11 cellular contexts compared by ENCODE assay signal in the genomic region with DNA sequence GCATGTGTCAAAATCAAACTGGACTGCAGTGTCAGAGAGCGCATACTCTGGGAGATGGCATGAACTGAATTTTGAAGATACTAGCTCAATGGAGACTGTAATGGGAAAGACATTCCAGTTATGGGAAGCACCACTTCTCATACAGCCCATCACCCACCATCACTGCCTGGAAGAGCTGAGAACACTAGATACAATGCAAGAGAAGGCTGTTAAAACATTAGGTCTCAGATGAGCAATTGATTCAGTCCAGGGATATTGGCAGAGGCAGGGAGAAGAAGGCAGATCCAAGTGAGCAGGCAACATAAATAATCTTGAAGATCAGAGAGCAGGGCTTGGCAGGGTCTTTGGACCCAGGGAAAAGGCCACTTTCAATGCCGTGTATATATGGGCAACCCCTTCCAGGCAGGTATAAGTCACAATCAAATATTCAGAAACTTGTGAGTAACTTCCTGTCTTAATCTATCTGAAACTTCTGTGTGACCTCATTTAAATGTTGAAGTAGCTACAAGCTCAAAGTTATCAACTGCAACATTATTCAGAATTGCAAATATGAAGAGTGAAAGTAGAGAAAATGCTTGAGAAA.
DNase-seq lines count a peak whose midpoint lies in the region; ATAC-seq, FAIRE-seq and TF ChIP-seq lines count a peak whose summit lies in the region.
"Had no signal": no experiment of that assay in that cellular context is flagged by ENCODE, and none has a peak within 500 bp of the region (broad histone marks: within the 10 kb centered on the region; RNA-seq: fewer than 3 reads in every experiment).

No MANE protein-coding gene starts in this region.

- H3K27ac ChIP-seq in OCI-LY7 (ENCODE audit: low read depth, low read length, poor library complexity, severe bottlenecking) (no peak overlapping the region), HepG2 (ENCODE audit: extremely low read length, insufficient read depth, low read length) (no peak overlapping the region)
- H3K27ac ChIP-seq: body of pancreas, VCaP had no signal

- H3K79me2 ChIP-seq in OCI-LY7 (ENCODE audit: insufficient read depth, low read depth, low read length) (no peaks in the 10 kb centered on the region), HepG2 (ENCODE audit: insufficient read depth, low read length) (no peaks in the 10 kb centered on the region)

- TF ChIP-seq EP300 in HepG2 (IDR thresholded peaks at IDR 0.05; ENCODE audit: low read depth in 2 of 2, low read length in 2 of 2), result no peak
- TF ChIP-seq EP300 in HepG2 (CRISPR knock-in tag; IDR thresholded peaks at IDR 0.05; ENCODE audit: borderline replicate concordance), result no peak

- no peak for TF ChIP-seq RAD21 in HepG2 (CRISPR knock-in tag; IDR thresholded peaks at IDR 0.05)

- no TSS peak for BruUV-seq in OCI-LY7 (replicated peaks; lab: Mats Ljungman, UMichigan)
- BruUV-seq in HepG2 (replicated peaks; lab: Mats Ljungman, UMichigan), result no TSS peak

- H2AFZ ChIP-seq in OCI-LY7 (ENCODE audit: low read length) (peak overlapping the region; percentile 0; the same call in 1 of the 2 replicates), HepG2 (ENCODE audit: low read length) (no peak overlapping the region)

- H3K4me2 ChIP-seq in OCI-LY7 (ENCODE audit: low read length) (peak overlapping the region; percentile 4; the same call in 1 of the 2 replicates), HepG2 (ENCODE audit: low read depth, low read length) (no peak overlapping the region)

- H3K4me3 ChIP-seq in OCI-LY7 (ENCODE audit: low read depth, low read length, poor library complexity, severe bottlenecking) (no peak overlapping the region), HepG2 (replicated peaks in 1 of 3; ENCODE audit: insufficient read depth in 1 of 3, low read depth in 2 of 3, low read length in 3 of 3) (no peak overlapping the region)
- H3K4me3 ChIP-seq: body of pancreas had no signal

- H3K27me3 ChIP-seq in HepG2 (ENCODE audit: control insufficient read depth in 1 of 2, insufficient read depth in 2 of 2, low read length in 2 of 2), result no peaks in the 10 kb centered on the region
- H3K27me3 ChIP-seq: body of pancreas had no signal

- no peak for FAIRE-seq in HepG2 (lab: Jason Lieb, UNC)

- ATAC-seq in GM18517 (IDR thresholded peaks at IDR 0.05; ENCODE audit: unreplicated experiment) (peak; percentile 34), GM21423 (IDR thresholded peaks at IDR 0.05; ENCODE audit: unreplicated experiment) (peak; percentile 60), GM19023 (IDR thresholded peaks at IDR 0.05; ENCODE audit: unreplicated experiment) (no peak), HepG2 (no peak)
- ATAC-seq: body of pancreas had no signal

- no peak for TF ChIP-seq CTCF in OCI-LY7 (conservative IDR thresholded peaks at IDR 0.05; ENCODE audit: low read length)
- no peak for TF ChIP-seq CTCF in HepG2 (CRISPR knock-in tag; IDR thresholded peaks at IDR 0.05)

- H3K9me2 ChIP-seq in OCI-LY7 (ENCODE audit: insufficient read depth, low read length), result no peaks in the 10 kb centered on the region

- CTCF ChIA-PET in OCI-LY7 (lab: Charles Lee; ENCODE audit: unreplicated experiment), result interaction anchor here (0.9 to 1.4 kb wide), 4 partner anchors 9 to 282 kb away, joined by 3 to 8 read pairs (median 4); no protein-coding TSS in a partner anchor
- CTCF ChIA-PET in HepG2 (lab: Yijun Ruan, JAX; ENCODE audit: low intra/inter-chr PET ratio, low total read pairs), result interaction anchor here (1.4 to 4.5 kb wide), 4 partner anchors 202 to 1008 kb away, joined by 5 to 89 read pairs (median 6); no protein-coding TSS in a partner anchor

- intact Hi-C loops in OCI-LY7 (cut with micrococcal nuclease; ENCODE audit: unreplicated experiment) (loop anchor here (2.0 to 10.0 kb wide), 4 partner anchors 75 to 1009 kb away; no protein-coding TSS in a partner anchor), HepG2 (cut with micrococcal nuclease; ENCODE audit: unreplicated experiment) (loop anchor here (2.0 kb wide), 1 partner anchor 203 kb away; no protein-coding TSS in a partner anchor)

- in situ Hi-C loops in HepG2 (cut with HindIII; ENCODE audit: extremely low pct_ligation_motif_present, low pct_unique_long_range_greater_than_20kb), result loop anchor here (5.0 kb wide), 1 partner anchor 281 kb away; no protein-coding TSS in a partner anchor

- POLR2A ChIA-PET in OCI-LY7 (lab: Charles Lee) (interaction anchor here (0.8 to 1.9 kb wide), 8 partner anchors 8 to 284 kb away, joined by 3 to 6 read pairs (median 3); no protein-coding TSS in a partner anchor), HepG2 (lab: Yijun Ruan, JAX) (no interaction called here)

- WGBS in HepG2 (ENCODE audit: low lambda C conversion rate), result 0% methylated on average over 2 of the region's 2 CpGs

- H4K20me1 ChIP-seq in OCI-LY7 (ENCODE audit: insufficient read depth, low read length), result no peaks in the 10 kb centered on the region
- H4K20me1 ChIP-seq in HepG2 (ENCODE audit: insufficient read depth, low read length), result no peaks in the 10 kb centered on the region

- DNase-seq in OCI-LY7 (ENCODE audit: low spot score) (no peak), iris pigment epithelial cell (ENCODE audit: low read depth) (peak; percentile 17), globus pallidus (ENCODE audit: low spot score) (no peak), HepG2 (ENCODE audit: low spot score) (no peak)
- DNase-seq in stimulated activated CD4-positive, alpha-beta T cell treated with anti-CD3 and anti-CD28 coated beads, Interleukin-12 subunit alpha, Interleukin-12 subunit beta, amount 100 ng/mL, for 4 hours, result no peak
- DNase-seq: body of pancreas, Calu3 had no signal

- H3K9ac ChIP-seq in HepG2 (ENCODE audit: insufficient read depth, low read depth, low read length), result no peak overlapping the region

- H3K9me3 ChIP-seq in OCI-LY7 (ENCODE audit: low read length), result no peaks in the 10 kb centered on the region
- no peaks in the 10 kb centered on the region for H3K9me3 ChIP-seq in HepG2 (ENCODE audit: low read length)
- H3K9me3 ChIP-seq: body of pancreas had no signal

- H3K4me1 ChIP-seq in OCI-LY7 (ENCODE audit: insufficient read depth, low read length, poor library complexity, severe bottlenecking) (no peaks in the 10 kb centered on the region), HepG2 (ENCODE audit: insufficient read depth, low read length) (no peaks in the 10 kb centered on the region)
- H3K4me1 ChIP-seq: body of pancreas had no signal

- H3K36me3 ChIP-seq in OCI-LY7 (ENCODE audit: insufficient read depth, low read length), result no peaks in the 10 kb centered on the region
- H3K36me3 ChIP-seq in HepG2 (replicated peaks in 1 of 2; ENCODE audit: control insufficient read depth in 1 of 2, insufficient read depth in 2 of 2, low read length in 2 of 2), result no peaks in the 10 kb centered on the region

- TF ChIP-seq POLR2A in HepG2 (IDR thresholded peaks at IDR 0.05; ENCODE audit: insufficient read depth in 1 of 2, low read depth in 2 of 2, low read length in 2 of 2), result no peak

TF ChIP-seq in HepG2, 621 proteins besides CTCF, POLR2A, EP300 and RAD21:
- TF ChIP-seq ZNF136 (CRISPR knock-in tag; IDR thresholded peaks at IDR 0.05; ENCODE audit: low read depth), result no peak
- no peak for TF ChIP-seq MTA1 (CRISPR knock-in tag; IDR thresholded peaks at IDR 0.05; ENCODE audit: borderline replicate concordance)
- TF ChIP-seq, protein P1, sequence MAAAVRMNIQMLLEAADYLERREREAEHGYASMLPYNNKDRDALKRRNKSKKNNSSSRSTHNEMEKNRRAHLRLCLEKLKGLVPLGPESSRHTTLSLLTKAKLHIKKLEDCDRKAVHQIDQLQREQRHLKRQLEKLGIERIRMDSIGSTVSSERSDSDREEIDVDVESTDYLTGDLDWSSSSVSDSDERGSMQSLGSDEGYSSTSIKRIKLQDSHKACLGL (CRISPR knock-in tag; IDR thresholded peaks at IDR 0.05), result no peak
- no peak for TF ChIP-seq NFIB (CRISPR knock-in tag; IDR thresholded peaks at IDR 0.05; ENCODE audit: borderline replicate concordance)
- no peak for TF ChIP-seq ZSCAN31 (CRISPR knock-in tag; IDR thresholded peaks at IDR 0.05; ENCODE audit: low read depth)
- no peak for TF ChIP-seq ZEB1 (IDR thresholded peaks at IDR 0.05; ENCODE audit: insufficient replicate concordance, low read depth)
- no peak for TF ChIP-seq YY1 (IDR thresholded peaks at IDR 0.05; ENCODE audit: insufficient read depth, insufficient replicate concordance, low read depth, low read length)
- no peak for TF ChIP-seq TSC22D2 (CRISPR knock-in tag; IDR thresholded peaks at IDR 0.05; ENCODE audit: borderline replicate concordance)
- TF ChIP-seq WIZ (CRISPR knock-in tag; IDR thresholded peaks at IDR 0.05), result no peak

Comparison
In these comparisons a context has a peak if more than half of its experiments do, and no peak if none do; other contexts are left out.
1. ATAC-seq: peak in GM18517 (single experiment) and GM21423 (single experiment); none in GM19023 (single experiment) and HepG2 (single experiment).